In genomic region chr1:22738069-22738435, GRCh38 we compare ENCODE assay signal across 25 cellular contexts. TPM values are rescaled to one million over a fixed set of nuclear protein-coding genes. Genes with fewer than 3 reads are reported as not detected.
"Had no signal": no experiment of that assay in that cellular context is flagged by ENCODE, and none has a peak within 500 bp of the region (broad histone marks: within the 10 kb centered on the region; RNA-seq: fewer than 3 reads in every experiment).

No MANE protein-coding gene starts in this region.

- H3K36me3 Mint-ChIP-seq: activated naive CD4-positive, alpha-beta T cell treated with anti-CD3 and anti-CD28 coated beads, Interleukin-2, amount 50 U/mL, for 72 hours; naive thymus-derived CD4-positive, alpha-beta T cell had no signal

- H3K27ac Mint-ChIP-seq: activated naive CD4-positive, alpha-beta T cell treated with anti-CD3 and anti-CD28 coated beads, Interleukin-2, amount 50 U/mL, for 72 hours; activated T-cell treated with anti-CD3 and anti-CD28 coated beads, Interleukin-2, amount 50 U/mL, for 72 hours; naive thymus-derived CD4-positive, alpha-beta T cell; progenitor cell of endocrine pancreas had no signal

- FAIRE-seq: colon, endometrium, keratinocyte had no signal

- H3K9me3 ChIP-seq: gastrocnemius medialis, ovary, right lobe of liver, testis had no signal

- H3K4me3 Mint-ChIP-seq: activated T-cell treated with anti-CD3 and anti-CD28 coated beads, Interleukin-2, amount 50 U/mL, for 72 hours; naive thymus-derived CD4-positive, alpha-beta T cell had no signal

- H3K4me2 ChIP-seq: hepatocyte had no signal

- H3K27ac ChIP-seq: gastrocnemius medialis, hepatocyte, ovary, right lobe of liver, skin epidermis, testis, VCaP had no signal

- H3K4me3 ChIP-seq: gastrocnemius medialis, hepatocyte, ovary, right lobe of liver, skin epidermis, testis had no signal

- ATAC-seq: activated T-cell treated with anti-CD3 and anti-CD28 coated beads, Interleukin-2, amount 50 U/mL, for 72 hours; gastrocnemius medialis; left ventricle myocardium superior; naive thymus-derived CD4-positive, alpha-beta T cell; right lobe of liver; stimulated activated naive CD8-positive, alpha-beta T cell treated with anti-CD3 and anti-CD28 coated beads, Interleukin-15, Interleukin-2, amounts not matched to agents 100 U/mL and 50 U/mL, for 24 hours had no signal

- DNase-seq: activated CD4-positive, alpha-beta T cell treated with anti-CD3 and anti-CD28 coated beads for 4 hours; activated CD4-positive, alpha-beta T cell treated with anti-CD3 and anti-CD28 coated beads, Interleukin-2, amount 50 U/mL, for 4 hours; activated naive CD4-positive, alpha-beta T cell; activated T-cell treated with anti-CD3 and anti-CD28 coated beads for 4 hours; activated T-cell treated with anti-CD3 and anti-CD28 coated beads, Interleukin-2, amount 50 U/mL, for 72 hours; effector CD8-positive, alpha-beta T cell; gastrocnemius medialis; glutamatergic neuron; left cardiac atrium; left ventricle myocardium superior; naive thymus-derived CD4-positive, alpha-beta T cell; ovary; right lobe of liver; stimulated activated CD4-positive, alpha-beta T cell treated with anti-CD3 and anti-CD28 coated beads, Interleukin-12 subunit alpha, Interleukin-12 subunit beta, amount 100 ng/mL, for 4 hours; stimulated activated CD4-positive, alpha-beta T cell treated with anti-CD3 and anti-CD28 coated beads, Interleukin-4, amount 100 ng/mL, for 1 hour; stimulated activated naive CD8-positive, alpha-beta T cell treated with anti-CD3 and anti-CD28 coated beads, Interleukin-15, Interleukin-2, amounts not matched to agents 100 U/mL and 50 U/mL, for 24 hours; testis had no signal

- H3K4me1 ChIP-seq: gastrocnemius medialis, right lobe of liver had no signal

- H3K9me3 Mint-ChIP-seq: activated naive CD4-positive, alpha-beta T cell treated with anti-CD3 and anti-CD28 coated beads, Interleukin-2, amount 50 U/mL, for 72 hours; activated T-cell treated with anti-CD3 and anti-CD28 coated beads, Interleukin-2, amount 50 U/mL, for 72 hours; naive thymus-derived CD4-positive, alpha-beta T cell had no signal

RNA-seq across cellular contexts. Expression of gene EPHB2, which starts 27.4 kb away (rescaled TPM):
- total RNA-seq: activated naive CD4-positive, alpha-beta T cell treated with anti-CD3 and anti-CD28 coated beads, Interleukin-2, amount 50 U/mL, for 72 hours had no signal
- polyA plus RNA-seq: naive thymus-derived CD4-positive, alpha-beta T cell had no signal
